ENCODE assay signal across 1 cellular context in the genomic region with DNA sequence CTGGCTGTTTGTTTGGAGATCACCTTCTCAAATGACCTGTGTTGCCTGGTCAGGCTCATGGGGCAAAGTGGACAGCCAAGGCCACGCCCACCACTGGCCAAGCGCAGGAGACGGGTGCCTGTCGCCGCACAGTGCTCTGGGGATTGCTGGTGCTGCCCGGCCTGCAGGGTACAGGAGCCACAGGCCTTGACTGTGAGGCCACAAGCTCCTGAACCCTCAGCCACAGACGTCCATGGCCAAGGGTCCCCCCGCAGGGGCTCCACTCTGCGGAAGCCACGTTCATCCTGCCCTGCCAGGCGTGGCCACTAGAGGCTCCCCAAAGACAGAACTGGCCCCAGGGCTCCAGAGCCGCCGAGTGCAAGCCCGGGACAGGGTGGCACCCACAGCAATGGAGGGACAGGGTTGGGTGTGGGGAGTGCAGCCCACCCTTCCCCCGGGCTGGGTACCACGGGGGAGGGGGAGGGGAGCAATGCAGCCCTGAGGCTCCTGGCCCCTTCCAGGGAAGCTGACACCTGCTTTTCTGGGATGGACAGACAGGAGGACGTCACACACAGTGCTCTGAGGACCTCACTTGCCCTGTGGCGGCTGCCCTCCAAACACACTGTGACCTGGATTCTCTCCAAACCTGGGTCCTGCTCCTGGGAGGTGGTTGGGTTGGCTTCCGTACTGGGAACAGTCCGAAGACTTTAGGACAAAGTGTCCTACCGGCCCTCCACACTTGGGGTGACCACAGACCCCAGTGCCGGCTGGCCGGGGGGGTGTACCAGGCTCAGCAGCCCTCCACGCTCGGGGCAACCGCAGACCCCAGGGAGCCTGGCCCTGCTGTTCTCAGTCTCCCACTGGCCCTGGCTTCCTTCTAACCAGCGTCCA.
TF ChIP-seq lines count a peak whose summit lies in the region.

No MANE protein-coding gene starts in this region.

TF ChIP-seq in HepG2, 621 proteins besides CTCF, POLR2A, EP300 and RAD21 (continued from another document and continues in another):
- TF ChIP-seq, protein P1, sequence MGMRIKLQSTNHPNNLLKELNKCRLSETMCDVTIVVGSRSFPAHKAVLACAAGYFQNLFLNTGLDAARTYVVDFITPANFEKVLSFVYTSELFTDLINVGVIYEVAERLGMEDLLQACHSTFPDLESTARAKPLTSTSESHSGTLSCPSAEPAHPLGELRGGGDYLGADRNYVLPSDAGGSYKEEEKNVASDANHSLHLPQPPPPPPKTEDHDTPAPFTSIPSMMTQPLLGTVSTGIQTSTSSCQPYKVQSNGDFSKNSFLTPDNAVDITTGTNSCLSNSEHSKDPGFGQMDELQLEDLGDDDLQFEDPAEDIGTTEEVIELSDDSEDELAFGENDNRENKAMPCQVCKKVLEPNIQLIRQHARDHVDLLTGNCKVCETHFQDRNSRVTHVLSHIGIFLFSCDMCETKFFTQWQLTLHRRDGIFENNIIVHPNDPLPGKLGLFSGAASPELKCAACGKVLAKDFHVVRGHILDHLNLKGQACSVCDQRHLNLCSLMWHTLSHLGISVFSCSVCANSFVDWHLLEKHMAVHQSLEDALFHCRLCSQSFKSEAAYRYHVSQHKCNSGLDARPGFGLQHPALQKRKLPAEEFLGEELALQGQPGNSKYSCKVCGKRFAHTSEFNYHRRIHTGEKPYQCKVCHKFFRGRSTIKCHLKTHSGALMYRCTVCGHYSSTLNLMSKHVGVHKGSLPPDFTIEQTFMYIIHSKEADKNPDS (CRISPR knock-in tag; IDR thresholded peaks at IDR 0.05) = no peak
- TF ChIP-seq POLR2G (IDR thresholded peaks at IDR 0.05; ENCODE audit: low read depth, low read length) (no peak; the same call in 1 of the 2 replicates), PATZ1 (CRISPR knock-in tag; IDR thresholded peaks at IDR 0.05) (peak; percentile 61), GZF1 (CRISPR knock-in tag; IDR thresholded peaks at IDR 0.05) (0 out of 2 replicates have a peak, but pooled peaks have one; percentile 50), HMG20A (CRISPR knock-in tag; IDR thresholded peaks at IDR 0.05; ENCODE audit: borderline replicate concordance) (no peak), NCOA5 (CRISPR knock-in tag; IDR thresholded peaks at IDR 0.05) (no peak), ZNF205 (CRISPR knock-in tag; IDR thresholded peaks at IDR 0.05) (no peak; the same call in 1 of the 2 replicates), ELF3 (CRISPR knock-in tag; IDR thresholded peaks at IDR 0.05) (0 out of 2 replicates have a peak, but pooled peaks have one; percentile 13), ZNF782 (CRISPR knock-in tag; IDR thresholded peaks at IDR 0.05; ENCODE audit: borderline replicate concordance) (no peak), ZNF567 (CRISPR knock-in tag; IDR thresholded peaks at IDR 0.05; ENCODE audit: borderline replicate concordance) (0 out of 2 replicates have a peak, but pooled peaks have one; percentile 38), ZNF326 (CRISPR knock-in tag; IDR thresholded peaks at IDR 0.05; ENCODE audit: borderline replicate concordance) (peak; percentile 83; the same call in 1 of the 2 replicates), KDM6A (CRISPR knock-in tag; IDR thresholded peaks at IDR 0.05; ENCODE audit: low read depth) (no peak), ZSCAN25 (CRISPR knock-in tag; IDR thresholded peaks at IDR 0.05) (0 out of 2 replicates have a peak, but pooled peaks have one; percentile 42), AHDC1 (CRISPR knock-in tag; IDR thresholded peaks at IDR 0.05; ENCODE audit: borderline replicate concordance) (no peak), ZNF616 (CRISPR knock-in tag; IDR thresholded peaks at IDR 0.05; ENCODE audit: low read depth) (no peak), THAP9 (CRISPR knock-in tag; IDR thresholded peaks at IDR 0.05; ENCODE audit: borderline replicate concordance) (0 out of 2 replicates have a peak, but pooled peaks have one; percentile 50), HNRNPL (IDR thresholded peaks at IDR 0.05; ENCODE audit: low read depth, low read length) (peak; percentile 67; the same call in 1 of the 2 replicates), FLYWCH1 (CRISPR knock-in tag; IDR thresholded peaks at IDR 0.05) (no peak), RARA (CRISPR knock-in tag; IDR thresholded peaks at IDR 0.05) (peak; percentile 15; the same call in 1 of the 2 replicates)
- TF ChIP-seq, protein P2, sequence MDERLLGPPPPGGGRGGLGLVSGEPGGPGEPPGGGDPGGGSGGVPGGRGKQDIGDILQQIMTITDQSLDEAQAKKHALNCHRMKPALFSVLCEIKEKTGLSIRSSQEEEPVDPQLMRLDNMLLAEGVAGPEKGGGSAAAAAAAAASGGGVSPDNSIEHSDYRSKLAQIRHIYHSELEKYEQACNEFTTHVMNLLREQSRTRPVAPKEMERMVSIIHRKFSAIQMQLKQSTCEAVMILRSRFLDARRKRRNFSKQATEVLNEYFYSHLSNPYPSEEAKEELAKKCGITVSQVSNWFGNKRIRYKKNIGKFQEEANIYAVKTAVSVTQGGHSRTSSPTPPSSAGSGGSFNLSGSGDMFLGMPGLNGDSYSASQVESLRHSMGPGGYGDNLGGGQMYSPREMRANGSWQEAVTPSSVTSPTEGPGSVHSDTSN (CRISPR knock-in tag; IDR thresholded peaks at IDR 0.05) = no peak
- TF ChIP-seq, protein P3, sequence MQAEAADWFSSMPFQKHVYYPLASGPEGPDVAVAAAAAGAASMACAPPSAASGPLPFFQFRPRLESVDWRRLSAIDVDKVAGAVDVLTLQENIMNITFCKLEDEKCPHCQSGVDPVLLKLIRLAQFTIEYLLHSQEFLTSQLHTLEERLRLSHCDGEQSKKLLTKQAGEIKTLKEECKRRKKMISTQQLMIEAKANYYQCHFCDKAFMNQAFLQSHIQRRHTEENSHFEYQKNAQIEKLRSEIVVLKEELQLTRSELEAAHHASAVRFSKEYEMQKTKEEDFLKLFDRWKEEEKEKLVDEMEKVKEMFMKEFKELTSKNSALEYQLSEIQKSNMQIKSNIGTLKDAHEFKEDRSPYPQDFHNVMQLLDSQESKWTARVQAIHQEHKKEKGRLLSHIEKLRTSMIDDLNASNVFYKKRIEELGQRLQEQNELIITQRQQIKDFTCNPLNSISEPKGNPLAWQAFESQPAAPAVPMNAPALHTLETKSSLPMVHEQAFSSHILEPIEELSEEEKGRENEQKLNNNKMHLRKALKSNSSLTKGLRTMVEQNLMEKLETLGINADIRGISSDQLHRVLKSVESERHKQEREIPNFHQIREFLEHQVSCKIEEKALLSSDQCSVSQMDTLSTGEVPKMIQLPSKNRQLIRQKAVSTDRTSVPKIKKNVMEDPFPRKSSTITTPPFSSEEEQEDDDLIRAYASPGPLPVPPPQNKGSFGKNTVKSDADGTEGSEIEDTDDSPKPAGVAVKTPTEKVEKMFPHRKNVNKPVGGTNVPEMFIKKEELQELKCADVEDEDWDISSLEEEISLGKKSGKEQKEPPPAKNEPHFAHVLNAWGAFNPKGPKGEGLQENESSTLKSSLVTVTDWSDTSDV (CRISPR knock-in tag; IDR thresholded peaks at IDR 0.05) = no peak
- TF ChIP-seq, protein P4, sequence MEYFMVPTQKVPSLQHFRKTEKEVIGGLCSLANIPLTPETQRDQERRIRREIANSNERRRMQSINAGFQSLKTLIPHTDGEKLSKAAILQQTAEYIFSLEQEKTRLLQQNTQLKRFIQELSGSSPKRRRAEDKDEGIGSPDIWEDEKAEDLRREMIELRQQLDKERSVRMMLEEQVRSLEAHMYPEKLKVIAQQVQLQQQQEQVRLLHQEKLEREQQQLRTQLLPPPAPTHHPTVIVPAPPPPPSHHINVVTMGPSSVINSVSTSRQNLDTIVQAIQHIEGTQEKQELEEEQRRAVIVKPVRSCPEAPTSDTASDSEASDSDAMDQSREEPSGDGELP (IDR thresholded peaks at IDR 0.05; ENCODE audit: borderline replicate concordance, low read depth) = 0 out of 2 replicates have a peak, but pooled peaks have one; percentile 8
- TF ChIP-seq, protein P5, sequence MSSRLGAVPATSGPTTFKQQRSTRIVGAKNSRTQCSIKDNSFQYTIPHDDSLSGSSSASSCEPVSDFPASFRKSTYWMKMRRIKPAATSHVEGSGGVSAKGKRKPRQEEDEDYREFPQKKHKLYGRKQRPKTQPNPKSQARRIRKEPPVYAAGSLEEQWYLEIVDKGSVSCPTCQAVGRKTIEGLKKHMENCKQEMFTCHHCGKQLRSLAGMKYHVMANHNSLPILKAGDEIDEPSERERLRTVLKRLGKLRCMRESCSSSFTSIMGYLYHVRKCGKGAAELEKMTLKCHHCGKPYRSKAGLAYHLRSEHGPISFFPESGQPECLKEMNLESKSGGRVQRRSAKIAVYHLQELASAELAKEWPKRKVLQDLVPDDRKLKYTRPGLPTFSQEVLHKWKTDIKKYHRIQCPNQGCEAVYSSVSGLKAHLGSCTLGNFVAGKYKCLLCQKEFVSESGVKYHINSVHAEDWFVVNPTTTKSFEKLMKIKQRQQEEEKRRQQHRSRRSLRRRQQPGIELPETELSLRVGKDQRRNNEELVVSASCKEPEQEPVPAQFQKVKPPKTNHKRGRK (CRISPR knock-in tag; IDR thresholded peaks at IDR 0.05) = peak; percentile 72; the same call in 1 of the 2 replicates
- TF ChIP-seq, protein P6, sequence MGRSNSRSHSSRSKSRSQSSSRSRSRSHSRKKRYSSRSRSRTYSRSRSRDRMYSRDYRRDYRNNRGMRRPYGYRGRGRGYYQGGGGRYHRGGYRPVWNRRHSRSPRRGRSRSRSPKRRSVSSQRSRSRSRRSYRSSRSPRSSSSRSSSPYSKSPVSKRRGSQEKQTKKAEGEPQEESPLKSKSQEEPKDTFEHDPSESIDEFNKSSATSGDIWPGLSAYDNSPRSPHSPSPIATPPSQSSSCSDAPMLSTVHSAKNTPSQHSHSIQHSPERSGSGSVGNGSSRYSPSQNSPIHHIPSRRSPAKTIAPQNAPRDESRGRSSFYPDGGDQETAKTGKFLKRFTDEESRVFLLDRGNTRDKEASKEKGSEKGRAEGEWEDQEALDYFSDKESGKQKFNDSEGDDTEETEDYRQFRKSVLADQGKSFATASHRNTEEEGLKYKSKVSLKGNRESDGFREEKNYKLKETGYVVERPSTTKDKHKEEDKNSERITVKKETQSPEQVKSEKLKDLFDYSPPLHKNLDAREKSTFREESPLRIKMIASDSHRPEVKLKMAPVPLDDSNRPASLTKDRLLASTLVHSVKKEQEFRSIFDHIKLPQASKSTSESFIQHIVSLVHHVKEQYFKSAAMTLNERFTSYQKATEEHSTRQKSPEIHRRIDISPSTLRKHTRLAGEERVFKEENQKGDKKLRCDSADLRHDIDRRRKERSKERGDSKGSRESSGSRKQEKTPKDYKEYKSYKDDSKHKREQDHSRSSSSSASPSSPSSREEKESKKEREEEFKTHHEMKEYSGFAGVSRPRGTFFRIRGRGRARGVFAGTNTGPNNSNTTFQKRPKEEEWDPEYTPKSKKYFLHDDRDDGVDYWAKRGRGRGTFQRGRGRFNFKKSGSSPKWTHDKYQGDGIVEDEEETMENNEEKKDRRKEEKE (IDR thresholded peaks at IDR 0.05) = no peak
